In the genomic region with DNA sequence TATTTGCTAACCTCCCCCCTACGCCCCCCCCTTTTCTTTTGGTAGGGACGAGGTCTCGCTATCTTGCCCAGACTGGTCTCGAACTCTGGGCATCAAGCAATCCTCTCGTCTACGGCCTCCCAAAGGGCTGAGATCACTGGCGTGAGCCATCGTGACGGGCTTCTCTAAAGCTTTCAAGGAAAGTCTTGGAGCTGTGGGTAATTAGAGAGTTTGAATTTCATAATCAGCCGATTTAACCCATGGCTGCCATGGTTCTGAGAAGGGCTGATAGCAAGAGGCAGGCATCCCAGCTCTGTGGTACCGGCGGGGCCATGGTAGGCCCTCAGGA, we compare ENCODE assay signal across 1 cellular context.
TF ChIP-seq lines count a peak whose summit lies in the region.

No MANE protein-coding gene starts in this region.

TF ChIP-seq in H1, 55 proteins besides CTCF, POLR2A, EP300 and RAD21:
- no peak for TF ChIP-seq TCF12 (IDR thresholded peaks at IDR 0.05; ENCODE audit: low read depth, low read length)
- no peak for TF ChIP-seq TBP (IDR thresholded peaks at IDR 0.05; ENCODE audit: low read depth, low read length)
- no peak for TF ChIP-seq NRF1 (IDR thresholded peaks at IDR 0.05; ENCODE audit: low read depth, low read length)
- TF ChIP-seq ZNF274 (IDR thresholded peaks at IDR 0.05; ENCODE audit: borderline replicate concordance, extremely low read depth, low read length), result no peak
- no peak for TF ChIP-seq RFX5 (IDR thresholded peaks at IDR 0.05; ENCODE audit: borderline replicate concordance, low read depth, low read length)
- TF ChIP-seq RXRA (IDR thresholded peaks at IDR 0.05; ENCODE audit: insufficient read depth, low read depth, low read length), result no peak
- TF ChIP-seq NANOG (IDR thresholded peaks at IDR 0.05; ENCODE audit: insufficient read depth, low read depth, low read length, poor library complexity, severe bottlenecking), result no peak
- TF ChIP-seq, protein P1, sequence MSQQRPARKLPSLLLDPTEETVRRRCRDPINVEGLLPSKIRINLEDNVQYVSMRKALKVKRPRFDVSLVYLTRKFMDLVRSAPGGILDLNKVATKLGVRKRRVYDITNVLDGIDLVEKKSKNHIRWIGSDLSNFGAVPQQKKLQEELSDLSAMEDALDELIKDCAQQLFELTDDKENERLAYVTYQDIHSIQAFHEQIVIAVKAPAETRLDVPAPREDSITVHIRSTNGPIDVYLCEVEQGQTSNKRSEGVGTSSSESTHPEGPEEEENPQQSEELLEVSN (IDR thresholded peaks at IDR 0.05), result no peak
- TF ChIP-seq SIX5 (IDR thresholded peaks at IDR 0.05; ENCODE audit: low read depth, low read length), result no peak
- TF ChIP-seq EGR1 (IDR thresholded peaks at IDR 0.05; ENCODE audit: borderline replicate concordance, low read depth, low read length), result no peak
- no peak for TF ChIP-seq RBBP5 (IDR thresholded peaks at IDR 0.05; ENCODE audit: borderline replicate concordance, low read depth, low read length)
- no peak for TF ChIP-seq BCL11A (IDR thresholded peaks at IDR 0.05; ENCODE audit: low read depth in 2 of 2, low read length in 2 of 2)
